In genomic region chr15:48380183-48380582, GRCh38 we compare ENCODE assay signal across 29 cellular contexts.
"Had no signal": no experiment of that assay in that cellular context is flagged by ENCODE, and none has a peak within 500 bp of the region (broad histone marks: within the 10 kb centered on the region; RNA-seq: fewer than 3 reads in every experiment).

No MANE protein-coding gene starts in this region.

- H2AFZ ChIP-seq: hepatocyte had no signal

- H3K36me3 Mint-ChIP-seq: mesothelial cell of epicardium, naive B cell, natural killer cell, type B pancreatic cell had no signal

- H3K4me1 ChIP-seq: left ventricle myocardium inferior, neural progenitor cell, prostate gland, uterus had no signal

- H3K27ac ChIP-seq: hepatocyte, left ventricle myocardium inferior, neural progenitor cell, neutrophil, ovary, prostate gland, skin epidermis, tibial nerve, uterus had no signal

- H3K4me2 ChIP-seq: hepatocyte, neural progenitor cell had no signal

- H3K27me3 ChIP-seq: hepatocyte, neural progenitor cell, neutrophil, ovary, tibial nerve, uterus had no signal

- ATAC-seq: natural killer cell; right cardiac atrium; sciatic nerve; stimulated activated naive CD8-positive, alpha-beta T cell treated with anti-CD3 and anti-CD28 coated beads, Interleukin-15, amount 100 ng/mL, for 72 hours had no signal

- H3K27ac Mint-ChIP-seq: mesothelial cell of epicardium; natural killer cell; nephron progenitor cell; neural progenitor cell; stimulated activated naive CD8-positive, alpha-beta T cell treated with anti-CD3 and anti-CD28 coated beads, Interleukin-15, amount 100 ng/mL, for 72 hours; type B pancreatic cell had no signal

- H3K4me3 ChIP-seq: hepatocyte, left ventricle myocardium inferior, lung, neural progenitor cell, ovary, prostate gland, skin epidermis, tibial nerve, uterus had no signal

- DNase-seq: islet precursor cell; left ventricle myocardium inferior; mesendoderm; naive B cell; natural killer cell; nephron progenitor cell; occipital lobe; ovary; posterior cingulate gyrus; retina; right cardiac atrium; stimulated activated CD4-positive, alpha-beta T cell treated with anti-CD3 and anti-CD28 coated beads, Interleukin-12 subunit alpha, Interleukin-12 subunit beta, amount 100 ng/mL, for 4 hours; stimulated activated CD4-positive, alpha-beta T cell treated with anti-CD3 and anti-CD28 coated beads, Interleukin-15, amount 100 ng/mL, for 24 hours; stimulated activated CD4-positive, alpha-beta T cell treated with anti-CD3 and anti-CD28 coated beads, Interleukin-2, amount 100 ng/mL, for 24 hours; stimulated activated CD4-positive, alpha-beta T cell treated with anti-CD3 and anti-CD28 coated beads, Interleukin-4, amount 100 ng/mL, for 1 hour; stimulated activated naive CD4-positive, alpha-beta T cell treated with Interleukin-2 at 50 U/mL for 16 hours; stimulated activated naive CD8-positive, alpha-beta T cell treated with anti-CD3 and anti-CD28 coated beads, Interleukin-15, amount 100 ng/mL, for 72 hours; substantia nigra; uterus had no signal

- H3K36me3 ChIP-seq: left ventricle myocardium inferior, neural progenitor cell, neutrophil, ovary, prostate gland, tibial nerve, uterus had no signal

- H3K4me1 Mint-ChIP-seq: mesothelial cell of epicardium; naive B cell; natural killer cell; neural progenitor cell; stimulated activated naive CD8-positive, alpha-beta T cell treated with anti-CD3 and anti-CD28 coated beads, Interleukin-15, amount 100 ng/mL, for 72 hours had no signal

- H3K9ac ChIP-seq: neural progenitor cell had no signal

- H3K9me3 Mint-ChIP-seq: natural killer cell had no signal

- H3K4me3 Mint-ChIP-seq: mesothelial cell of epicardium; naive B cell; natural killer cell; nephron progenitor cell; neural progenitor cell; stimulated activated naive CD8-positive, alpha-beta T cell treated with anti-CD3 and anti-CD28 coated beads, Interleukin-15, amount 100 ng/mL, for 72 hours; type B pancreatic cell had no signal

- H3K79me2 ChIP-seq: hepatocyte had no signal

- H3K9me3 ChIP-seq: left ventricle myocardium inferior, neutrophil, ovary, prostate gland, tibial nerve, uterus had no signal
